ENCODE assay signal across 21 cellular contexts in the genomic region with DNA sequence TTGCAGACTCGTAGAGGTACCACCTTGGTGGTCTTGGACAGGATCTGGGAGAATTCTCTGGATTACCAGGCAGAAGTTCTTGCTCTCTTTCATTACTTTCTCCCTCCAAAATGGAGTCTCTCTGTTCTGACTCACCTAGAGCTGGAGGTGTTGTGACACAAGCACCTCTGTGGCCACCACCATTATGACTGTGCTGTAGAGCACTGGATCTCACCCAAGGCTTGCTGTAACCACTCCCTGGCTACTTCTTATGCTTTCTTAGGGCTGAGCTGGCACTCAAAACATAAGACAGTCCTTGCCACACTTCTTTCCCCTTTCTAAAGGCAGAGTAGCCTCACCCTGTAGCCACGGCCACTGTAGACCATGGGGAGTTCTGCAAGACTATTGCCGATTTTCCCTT.
DNase-seq lines count a peak whose midpoint lies in the region; ATAC-seq and TF ChIP-seq lines count a peak whose summit lies in the region.
"Had no signal": no experiment of that assay in that cellular context is flagged by ENCODE, and none has a peak within 500 bp of the region (broad histone marks: within the 10 kb centered on the region; RNA-seq: fewer than 3 reads in every experiment).

No MANE protein-coding gene starts in this region.

- no peak overlapping the region for H3K4me3 ChIP-seq in GM23248
- H3K4me3 ChIP-seq: A549, MG63 had no signal

- no peaks in the 10 kb centered on the region for H3K36me3 Mint-ChIP-seq in activated CD8-positive, alpha-beta T cell treated with anti-CD3 and anti-CD28 coated beads for 36 hours (ENCODE audit: low read depth)
- no peaks in the 10 kb centered on the region for H3K36me3 Mint-ChIP-seq in activated CD8-positive, alpha-beta T cell treated with anti-CD3 and anti-CD28 coated beads, Interleukin-2, amount 10 ng/mL, durations not matched to agents 7 days and 5 days (ENCODE audit: low read depth)
- no peaks in the 10 kb centered on the region for H3K36me3 Mint-ChIP-seq in activated T-helper 17 cell treated with anti-CD3 and anti-CD28 coated beads, Interleukin-2, amount 50 U/mL, for 72 hours (ENCODE audit: low read depth)
- H3K36me3 Mint-ChIP-seq: CD4-positive, CD25-positive, alpha-beta regulatory T cell had no signal

- no peak overlapping the region for H3K9ac ChIP-seq in GM23248

- H3K4me1 ChIP-seq in GM23248 (ENCODE audit: insufficient read depth) (peaks cover 3% of the 10 kb centered on the region), foreskin keratinocyte (no peaks in the 10 kb centered on the region)
- H3K4me1 ChIP-seq: A549 had no signal

- CTCF ChIA-PET in activated CD8-positive, alpha-beta T cell treated with anti-CD3 and anti-CD28 coated beads for 36 hours (lab: Charles Lee): no interaction called here
- CTCF ChIA-PET in activated CD8-positive, alpha-beta T cell treated with anti-CD3 and anti-CD28 coated beads, Interleukin-2, amount 10 ng/mL, durations not matched to agents 7 days and 5 days (lab: Charles Lee): no interaction called here

- H3K27ac ChIP-seq in GM23248 (0 out of 2 replicates have a peak overlapping the region, but pooled peaks have one; percentile 18), foreskin keratinocyte (no peak overlapping the region)
- H3K27ac ChIP-seq: HL-60 had no signal

- in situ Hi-C loops in GM23248 (cut with MboI): no loop called here

- H3F3A ChIP-seq in GM23248 (ENCODE audit: insufficient read depth): no peaks in the 10 kb centered on the region

- TF ChIP-seq CTCF in activated CD8-positive, alpha-beta T cell treated with anti-CD3 and anti-CD28 coated beads for 36 hours (IDR thresholded peaks at IDR 0.05): no peak
- no peak for TF ChIP-seq CTCF in foreskin keratinocyte (conservative IDR thresholded peaks at IDR 0.05)

- H3K27ac Mint-ChIP-seq in activated CD8-positive, alpha-beta T cell treated with anti-CD3 and anti-CD28 coated beads for 36 hours: no peak overlapping the region
- H3K27ac Mint-ChIP-seq in activated CD8-positive, alpha-beta T cell treated with anti-CD3 and anti-CD28 coated beads, Interleukin-2, amount 10 ng/mL, durations not matched to agents 7 days and 5 days: no peak overlapping the region
- H3K27ac Mint-ChIP-seq in activated T-helper 17 cell treated with anti-CD3 and anti-CD28 coated beads, Interleukin-2, amount 50 U/mL, for 72 hours: no peak overlapping the region
- H3K27ac Mint-ChIP-seq: CD4-positive, CD25-positive, alpha-beta regulatory T cell had no signal

- no peak overlapping the region for H3K4me3 Mint-ChIP-seq in activated CD8-positive, alpha-beta T cell treated with anti-CD3 and anti-CD28 coated beads for 36 hours
- H3K4me3 Mint-ChIP-seq in activated CD8-positive, alpha-beta T cell treated with anti-CD3 and anti-CD28 coated beads, Interleukin-2, amount 10 ng/mL, durations not matched to agents 7 days and 5 days: no peak overlapping the region
- H3K4me3 Mint-ChIP-seq in activated T-helper 17 cell treated with anti-CD3 and anti-CD28 coated beads, Interleukin-2, amount 50 U/mL, for 72 hours: no peak overlapping the region
- H3K4me3 Mint-ChIP-seq: CD4-positive, CD25-positive, alpha-beta regulatory T cell had no signal

- H3K9me3 Mint-ChIP-seq in activated CD8-positive, alpha-beta T cell treated with anti-CD3 and anti-CD28 coated beads for 36 hours: peaks cover 10% of the 10 kb centered on the region
- H3K9me3 Mint-ChIP-seq in activated CD8-positive, alpha-beta T cell treated with anti-CD3 and anti-CD28 coated beads, Interleukin-2, amount 10 ng/mL, durations not matched to agents 7 days and 5 days (ENCODE audit: insufficient read depth): no peaks in the 10 kb centered on the region
- peaks cover 11% of the 10 kb centered on the region for H3K9me3 Mint-ChIP-seq in activated T-helper 17 cell treated with anti-CD3 and anti-CD28 coated beads, Interleukin-2, amount 50 U/mL, for 72 hours

- no peaks in the 10 kb centered on the region for H3K79me2 ChIP-seq in GM23248 (ENCODE audit: insufficient read depth)

- 92 to 97% methylated on average over 3 of the region's 3 CpGs for WGBS in GM23248 (ENCODE audit: low coverage in 1 of 2, low lambda C conversion rate in 2 of 2, missing lambda C conversion rate in 2 of 2), 2 experiments

- no peak overlapping the region for H2AFZ ChIP-seq in GM23248

- peaks cover 3% of the 10 kb centered on the region for H3K27me3 Mint-ChIP-seq in activated CD8-positive, alpha-beta T cell treated with anti-CD3 and anti-CD28 coated beads for 36 hours
- H3K27me3 Mint-ChIP-seq in activated CD8-positive, alpha-beta T cell treated with anti-CD3 and anti-CD28 coated beads, Interleukin-2, amount 10 ng/mL, durations not matched to agents 7 days and 5 days (ENCODE audit: low read depth): no peaks in the 10 kb centered on the region
- H3K27me3 Mint-ChIP-seq in activated T-helper 17 cell treated with anti-CD3 and anti-CD28 coated beads, Interleukin-2, amount 50 U/mL, for 72 hours: peaks cover 3% of the 10 kb centered on the region

- POLR2A ChIA-PET in activated CD8-positive, alpha-beta T cell treated with anti-CD3 and anti-CD28 coated beads for 36 hours (lab: Charles Lee): no interaction called here
- POLR2A ChIA-PET in activated CD8-positive, alpha-beta T cell treated with anti-CD3 and anti-CD28 coated beads, Interleukin-2, amount 10 ng/mL, durations not matched to agents 7 days and 5 days (lab: Charles Lee): no interaction called here

- ATAC-seq in activated CD8-positive, alpha-beta T cell treated with anti-CD3 and anti-CD28 coated beads for 36 hours: peak; percentile 27
- ATAC-seq in activated CD8-positive, alpha-beta T cell treated with anti-CD3 and anti-CD28 coated beads, Interleukin-2, amount 10 ng/mL, durations not matched to agents 7 days and 5 days: no peak
- peak; percentile 88 for ATAC-seq in activated T-helper 17 cell treated with anti-CD3 and anti-CD28 coated beads, Interleukin-2, amount 50 U/mL, for 72 hours (replicated peaks)
- ATAC-seq in foreskin keratinocyte (peak; percentile 40), GM18868 (IDR thresholded peaks at IDR 0.05; ENCODE audit: unreplicated experiment) (no peak), GM19455 (IDR thresholded peaks at IDR 0.05; ENCODE audit: unreplicated experiment) (no peak)
- ATAC-seq: A549 had no signal

- DNase-seq in activated CD8-positive, alpha-beta T cell treated with anti-CD3 and anti-CD28 coated beads for 36 hours: no peak
- no peak for DNase-seq in activated CD8-positive, alpha-beta T cell treated with anti-CD3 and anti-CD28 coated beads, Interleukin-2, amount 10 ng/mL, durations not matched to agents 7 days and 5 days
- DNase-seq in GM23248 (peak; percentile 76), foreskin keratinocyte (no peak)
- no peak for DNase-seq in central memory CD4-positive, alpha-beta T cell
- DNase-seq: AML-193; CD4-positive, CD25-positive, alpha-beta regulatory T cell; DMS79; GDM1; KG1; MG63; NCI-H1092 treated with DMSO at 0.1 percent for 48 hours; NCI-H1694; NCI-H345; NCI-H69; NK-92 treated with Interleukin-12 subunit alpha and Interleukin-12 subunit beta, amount 100 ng/mL, for 24 hours had no signal

- H3K4me1 Mint-ChIP-seq in activated CD8-positive, alpha-beta T cell treated with anti-CD3 and anti-CD28 coated beads for 36 hours (ENCODE audit: low read depth): no peaks in the 10 kb centered on the region
- H3K4me1 Mint-ChIP-seq in activated CD8-positive, alpha-beta T cell treated with anti-CD3 and anti-CD28 coated beads, Interleukin-2, amount 10 ng/mL, durations not matched to agents 7 days and 5 days (ENCODE audit: low read depth): no peaks in the 10 kb centered on the region
- no peaks in the 10 kb centered on the region for H3K4me1 Mint-ChIP-seq in activated T-helper 17 cell treated with anti-CD3 and anti-CD28 coated beads, Interleukin-2, amount 50 U/mL, for 72 hours
- H3K4me1 Mint-ChIP-seq: CD4-positive, CD25-positive, alpha-beta regulatory T cell had no signal

- H3K27me3 ChIP-seq in GM23248 (replicated peaks; ENCODE audit: insufficient read depth): no peaks in the 10 kb centered on the region
- H3K27me3 ChIP-seq in foreskin keratinocyte: no peaks in the 10 kb centered on the region
- H3K27me3 ChIP-seq: MG63 had no signal

- no peak overlapping the region for H3K4me2 ChIP-seq in GM23248 (ENCODE audit: unreplicated experiment)
- H3K4me2 ChIP-seq: A549 had no signal

- intact Hi-C loops in activated CD8-positive, alpha-beta T cell treated with anti-CD3 and anti-CD28 coated beads for 36 hours (cut with micrococcal nuclease): no loop called here

- H4K20me1 ChIP-seq in GM23248 (ENCODE audit: insufficient read depth): no peaks in the 10 kb centered on the region

- no peaks in the 10 kb centered on the region for H3K9me2 ChIP-seq in GM23248 (ENCODE audit: insufficient read depth)

- H3K9me3 ChIP-seq in GM23248 (ENCODE audit: low read depth): no peaks in the 10 kb centered on the region

- no peaks in the 10 kb centered on the region for H3K36me3 ChIP-seq in GM23248 (ENCODE audit: low read depth)
- H3K36me3 ChIP-seq: MG63 had no signal

Comparison
In these comparisons a context has a peak if more than half of its experiments do, and no peak if none do; other contexts are left out.
1. ATAC-seq: peak in activated CD8-positive, alpha-beta T cell treated with anti-CD3 and anti-CD28 coated beads for 36 hours (single experiment), activated T-helper 17 cell treated with anti-CD3 and anti-CD28 coated beads, Interleukin-2, amount 50 U/mL, for 72 hours (single experiment) and foreskin keratinocyte (single experiment); none in activated CD8-positive, alpha-beta T cell treated with anti-CD3 and anti-CD28 coated beads, Interleukin-2, amount 10 ng/mL, durations not matched to agents 7 days and 5 days (single experiment), GM18868 (single experiment) and GM19455 (single experiment).